9 cellular contexts compared by ENCODE assay signal in the genomic region with DNA sequence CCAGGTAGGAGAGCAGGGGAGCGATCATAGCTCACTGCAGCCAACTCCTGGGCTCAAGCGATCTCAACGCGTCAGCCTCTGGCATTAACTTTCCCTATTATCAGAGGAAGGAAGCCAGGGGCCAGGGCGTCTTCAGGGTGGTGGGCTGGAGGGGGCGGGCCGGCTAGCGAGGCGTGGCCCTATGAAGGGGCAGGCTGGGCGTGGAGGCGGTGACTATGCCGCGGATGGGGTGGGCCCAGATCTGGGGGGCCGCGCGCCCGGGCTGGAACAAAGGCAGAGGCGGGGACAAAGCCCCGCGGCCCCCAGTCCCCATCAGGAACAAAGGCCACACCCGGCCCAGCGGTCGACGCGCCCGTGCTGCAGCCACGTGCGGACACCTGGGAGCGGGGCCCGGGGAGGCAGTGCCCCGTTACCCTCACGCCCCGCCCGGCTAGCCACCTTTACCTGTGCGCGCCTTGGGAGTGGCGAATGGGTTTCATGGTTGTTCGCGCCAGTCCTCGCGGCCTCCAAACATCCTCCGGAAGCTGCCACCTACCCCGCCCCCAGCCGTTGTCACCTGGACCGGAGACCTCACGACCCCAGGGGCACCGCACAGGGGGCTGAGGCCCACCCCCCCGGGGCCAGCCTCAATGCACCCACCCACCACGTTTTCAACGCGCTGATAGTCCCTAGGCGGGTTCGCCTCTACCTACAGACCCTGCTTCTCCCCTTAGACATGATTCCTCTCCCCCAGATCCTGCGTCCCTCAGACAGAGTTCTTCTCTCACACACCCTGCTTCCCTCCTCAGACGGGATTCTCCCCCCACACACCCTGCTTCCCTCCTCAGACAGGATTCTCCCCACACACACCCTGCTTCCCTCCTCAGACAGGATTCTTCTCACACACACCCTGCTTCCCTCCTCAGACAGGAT. TPM values are rescaled to one million over a fixed set of nuclear protein-coding genes. Genes with fewer than 3 reads are reported as not detected.
DNase-seq lines count a peak whose midpoint lies in the region; ATAC-seq and TF ChIP-seq lines count a peak whose summit lies in the region.
"Had no signal": no experiment of that assay in that cellular context is flagged by ENCODE, and none has a peak within 500 bp of the region (broad histone marks: within the 10 kb centered on the region; RNA-seq: fewer than 3 reads in every experiment).

No MANE protein-coding gene starts in this region.

- H3K27ac Mint-ChIP-seq in CD4-positive, CD25-positive, alpha-beta regulatory T cell, result peak overlapping the region in 1 of 3 donors; percentile 69
- H3K27ac Mint-ChIP-seq in activated naive CD8-positive, alpha-beta T cell treated with anti-CD3 and anti-CD28 coated beads, Interleukin-2, amount 50 U/mL, for 24 hours, result peak overlapping the region; percentile 59

- peak overlapping the region; percentile 41 to 81 (median 62) for H3K4me3 Mint-ChIP-seq in CD4-positive, CD25-positive, alpha-beta regulatory T cell
- H3K4me3 Mint-ChIP-seq in activated naive CD8-positive, alpha-beta T cell treated with anti-CD3 and anti-CD28 coated beads, Interleukin-2, amount 50 U/mL, for 24 hours, result peak overlapping the region; percentile 71

- peaks cover 11% of the 10 kb centered on the region for H3K27me3 Mint-ChIP-seq in CD4-positive, CD25-positive, alpha-beta regulatory T cell
- peaks cover 18% of the 10 kb centered on the region for H3K27me3 Mint-ChIP-seq in activated naive CD8-positive, alpha-beta T cell treated with anti-CD3 and anti-CD28 coated beads, Interleukin-2, amount 50 U/mL, for 24 hours

- H3K4me1 ChIP-seq in CD4-positive, CD25-positive, alpha-beta regulatory T cell (ENCODE audit: control insufficient read depth, insufficient read depth, low read length, poor library complexity, severe bottlenecking), result peaks cover 16% of the 10 kb centered on the region
- peaks cover 5 to 19% (median 17%) of the 10 kb centered on the region in 4 donors for H3K4me1 ChIP-seq in stomach

- peak; percentile 79 to 80 for ATAC-seq in CD4-positive, CD25-positive, alpha-beta regulatory T cell (ENCODE audit: low read depth in 2 of 2)
- ATAC-seq in activated naive CD8-positive, alpha-beta T cell treated with anti-CD3 and anti-CD28 coated beads, Interleukin-2, amount 50 U/mL, for 24 hours, result peak; percentile 86
- peak; percentile 81 for ATAC-seq in left colon
- ATAC-seq in HG02852 (IDR thresholded peaks at IDR 0.05; ENCODE audit: unreplicated experiment), result no peak
- ATAC-seq: HCT116 had no signal

- no peaks in the 10 kb centered on the region for H3K36me3 Mint-ChIP-seq in CD4-positive, CD25-positive, alpha-beta regulatory T cell
- H3K36me3 Mint-ChIP-seq in activated naive CD8-positive, alpha-beta T cell treated with anti-CD3 and anti-CD28 coated beads, Interleukin-2, amount 50 U/mL, for 24 hours (ENCODE audit: low read depth), result no peaks in the 10 kb centered on the region

- TF ChIP-seq CTCF in stomach (IDR thresholded peaks at IDR 0.05), result no peak

- peaks cover 2% of the 10 kb centered on the region for H3K27me3 ChIP-seq in CD4-positive, CD25-positive, alpha-beta regulatory T cell (ENCODE audit: control insufficient read depth, insufficient read depth, low read length)
- peaks cover 4 to 52% (median 9%) of the 10 kb centered on the region in 3 donors for H3K27me3 ChIP-seq in stomach

- no peak overlapping the region for H3K4me3 ChIP-seq in CD4-positive, CD25-positive, alpha-beta regulatory T cell (ENCODE audit: low read depth, low read length)
- peak overlapping the region; percentile 30 to 54 (median 40) for H3K4me3 ChIP-seq in stomach

- intact Hi-C loops in left colon (cut with DNase I, micrococcal nuclease) (no loop called here), stomach (cut with DNase I; ENCODE audit: low total_unique reads) (no loop called here)

- WGBS in stomach, 5 donors, result 1 to 4% (median 3%) methylated on average over 18 to 55 of the region's 55 CpGs

- peaks cover 0 to 19% (median 1%) of the 10 kb centered on the region in 4 donors for H3K4me1 Mint-ChIP-seq in CD4-positive, CD25-positive, alpha-beta regulatory T cell
- peaks cover 13% of the 10 kb centered on the region for H3K4me1 Mint-ChIP-seq in activated naive CD8-positive, alpha-beta T cell treated with anti-CD3 and anti-CD28 coated beads, Interleukin-2, amount 50 U/mL, for 24 hours

- no peak for TF ChIP-seq EP300 in stomach (IDR thresholded peaks at IDR 0.05)

- H3K27ac ChIP-seq in CD4-positive, CD25-positive, alpha-beta regulatory T cell (ENCODE audit: insufficient read depth, low read length, poor library complexity, severe bottlenecking), result no peak overlapping the region
- H3K27ac ChIP-seq in stomach, result peak overlapping the region in 3 of 5 donors; percentile 33 to 56 (median 51)

- H3K9me3 ChIP-seq in CD4-positive, CD25-positive, alpha-beta regulatory T cell (ENCODE audit: control insufficient read depth in 2 of 2, low read length in 2 of 2), result no peaks in the 10 kb centered on the region
- no peaks in the 10 kb centered on the region for H3K9me3 ChIP-seq in stomach

- TF ChIP-seq POLR2A in stomach (IDR thresholded peaks at IDR 0.05), result no peak

- H3K9me3 Mint-ChIP-seq in CD4-positive, CD25-positive, alpha-beta regulatory T cell, result no peaks in the 10 kb centered on the region
- H3K9me3 Mint-ChIP-seq in activated naive CD8-positive, alpha-beta T cell treated with anti-CD3 and anti-CD28 coated beads, Interleukin-2, amount 50 U/mL, for 24 hours, result no peaks in the 10 kb centered on the region

- peak in 2 of 3 donors; percentile 37 to 67 for DNase-seq in CD4-positive, CD25-positive, alpha-beta regulatory T cell
- DNase-seq in NCI-H2029 treated with DMSO at 0.1 percent for 48 hours (lab: John Stamatoyannopoulos, UW), result peak; percentile 24
- DNase-seq in activated naive CD8-positive, alpha-beta T cell treated with anti-CD3 and anti-CD28 coated beads, Interleukin-2, amount 50 U/mL, for 24 hours, result peak; percentile 63
- DNase-seq in left colon, result no peak
- peak; percentile 47 for DNase-seq in stomach
- DNase-seq in DMS114 treated with DMSO at 0.1 percent for 48 hours (lab: John Stamatoyannopoulos, UW; ENCODE audit: unreplicated experiment), result no peak
- no peak for DNase-seq in KG1 (lab: John Stamatoyannopoulos, UW)

- H3K36me3 ChIP-seq in CD4-positive, CD25-positive, alpha-beta regulatory T cell (ENCODE audit: control insufficient read depth, insufficient read depth, low read length), result no peaks in the 10 kb centered on the region
- no peaks in the 10 kb centered on the region for H3K36me3 ChIP-seq in stomach

RNA-seq across cellular contexts. Expression of a gene that starts 5.4 kb away (rescaled TPM):
- 379 TPM for total RNA-seq in CD4-positive, CD25-positive, alpha-beta regulatory T cell
- polyA plus RNA-seq in CD4-positive, CD25-positive, alpha-beta regulatory T cell, result 10 to 100 TPM; 34.5 to 52.4 (median 44.0) TPM
- total RNA-seq in left colon (100 to 1,000 TPM; 171 to 184 TPM), stomach (100 to 1,000 TPM in 4 of 5 donors, 10 to 100 TPM in 1; 95.5 to 923 (median 243) TPM)
- polyA plus RNA-seq in stomach, result 100 to 1,000 TPM; 143 to 200 (median 171) TPM

RNA-seq across cellular contexts. Expression of a gene that starts 16.4 kb away (rescaled TPM):
- 83.1 TPM for total RNA-seq in CD4-positive, CD25-positive, alpha-beta regulatory T cell
- 100 to 1,000 TPM; 210 to 273 (median 240) TPM for polyA plus RNA-seq in CD4-positive, CD25-positive, alpha-beta regulatory T cell
- total RNA-seq in left colon, result 100 to 1,000 TPM; 204 to 215 TPM
- total RNA-seq in stomach, result 100 to 1,000 TPM in 2 of 5 donors, 10 to 100 TPM in 3; 55.8 to 260 (median 89.0) TPM
- polyA plus RNA-seq in stomach, result 100 to 1,000 TPM; 195 to 338 (median 235) TPM

RNA-seq across cellular contexts. Expression of a gene that starts 18.9 kb away (rescaled TPM):
- 8.0 TPM for total RNA-seq in CD4-positive, CD25-positive, alpha-beta regulatory T cell
- 1 to 10 TPM; 4.2 to 5.7 (median 4.9) TPM for polyA plus RNA-seq in CD4-positive, CD25-positive, alpha-beta regulatory T cell
- total RNA-seq in left colon (10 to 100 TPM; 13.7 to 14.3 TPM), stomach (10 to 100 TPM in 3 of 5 donors, 1 to 10 TPM in 1, not detected in 1; 2.4 to 49.0 (median 20.1) TPM)
- 1 to 10 TPM; 5.6 to 8.2 (median 6.6) TPM for polyA plus RNA-seq in stomach

RNA-seq across cellular contexts. Expression of a gene that starts 19.9 kb away (rescaled TPM):
- 50.2 TPM for total RNA-seq in CD4-positive, CD25-positive, alpha-beta regulatory T cell
- 10 to 100 TPM in 2 of 4 donors, 1 to 10 TPM in 2; 8.7 to 17.2 (median 12.9) TPM for polyA plus RNA-seq in CD4-positive, CD25-positive, alpha-beta regulatory T cell
- 10 to 100 TPM; 55.8 to 70.4 TPM for total RNA-seq in left colon
- total RNA-seq in stomach, result 10 to 100 TPM in 3 of 5 donors, 1 to 10 TPM in 1, not detected in 1; 9.8 to 35.3 (median 27.1) TPM
- polyA plus RNA-seq in stomach, result 10 to 100 TPM; 35.5 to 51.5 (median 41.9) TPM

RNA-seq across cellular contexts. Expression of a gene that starts 26.7 kb away (rescaled TPM):
- 5.5 TPM for total RNA-seq in CD4-positive, CD25-positive, alpha-beta regulatory T cell
- 10 to 100 TPM; 14.4 to 26.7 (median 20.4) TPM for polyA plus RNA-seq in CD4-positive, CD25-positive, alpha-beta regulatory T cell
- total RNA-seq in left colon (1 to 10 TPM; 2.8 to 4.6 TPM), stomach (1 to 10 TPM in 3 of 5 donors, under 1 TPM in 1, not detected in 1; 0.87 to 3.3 (median 1.3) TPM)
- polyA plus RNA-seq in stomach, result 10 to 100 TPM in 2 of 3 donors, 1 to 10 TPM in 1; 8.4 to 18.4 (median 16.0) TPM

Comparison
In these comparisons a context has a peak if more than half of its experiments do, and no peak if none do; other contexts are left out.
1. DNase-seq: peak in CD4-positive, CD25-positive, alpha-beta regulatory T cell (2 of 3), NCI-H2029 treated with DMSO at 0.1 percent for 48 hours (single experiment), activated naive CD8-positive, alpha-beta T cell treated with anti-CD3 and anti-CD28 coated beads, Interleukin-2, amount 50 U/mL, for 24 hours (single experiment) and stomach (single experiment); none in left colon (0 of 2), DMS114 treated with DMSO at 0.1 percent for 48 hours (single experiment) and KG1 (single experiment).